Comparison of ENCODE assay signal across 9 cellular contexts in genomic region chr17:7717756-7718350, GRCh38. TPM values are rescaled to one million over a fixed set of nuclear protein-coding genes. Genes with fewer than 3 reads are reported as not detected.
DNase-seq lines count a peak whose midpoint lies in the region; ATAC-seq and TF ChIP-seq lines count a peak whose summit lies in the region.
"Had no signal": no experiment of that assay in that cellular context is flagged by ENCODE, and none has a peak within 500 bp of the region (broad histone marks: within the 10 kb centered on the region; RNA-seq: fewer than 3 reads in every experiment).

No MANE protein-coding gene starts in this region.

- no peak overlapping the region for H3K27ac Mint-ChIP-seq in Caco-2 (ENCODE audit: unreplicated experiment)

- H3K4me3 ChIP-seq in Caco-2 (ENCODE audit: low read depth, low read length) (peak overlapping the region; percentile 55), mucosa of rectum (ENCODE audit: low read length in 2 of 2) (peak overlapping the region; percentile 64), aorta (ENCODE audit: low read length in 2 of 2) (peak overlapping the region; percentile 15 to 49)

- peak overlapping the region in 1 of 2 donors; percentile 62 for H3K9ac ChIP-seq in mucosa of rectum (ENCODE audit: low read depth in 1 of 2, low read length in 2 of 2)

- peak overlapping the region; percentile 85 for H3K4me3 Mint-ChIP-seq in Caco-2 (ENCODE audit: unreplicated experiment)

- no peak overlapping the region for H3K27ac ChIP-seq in mucosa of rectum (ENCODE audit: low read depth in 2 of 2, low read length in 2 of 2)
- no peak overlapping the region for H3K27ac ChIP-seq in aorta (ENCODE audit: low read depth in 1 of 2, low read length in 2 of 2)

- H3K27me3 ChIP-seq in Caco-2 (replicated peaks; ENCODE audit: control insufficient read depth, insufficient read depth, low read length) (no peaks in the 10 kb centered on the region), mucosa of rectum (ENCODE audit: control insufficient read depth in 2 of 2, insufficient read depth in 2 of 2, low read length in 2 of 2) (peaks cover 30 to 37% of the 10 kb centered on the region in 2 donors), aorta (ENCODE audit: control insufficient read depth in 1 of 2, insufficient read depth in 2 of 2, low read length in 1 of 2) (no peaks in the 10 kb centered on the region)

- no peak for TF ChIP-seq CTCF in Caco-2 (IDR thresholded peaks at IDR 0.05; ENCODE audit: insufficient read depth in 1 of 2, low read depth in 1 of 2, low read length in 1 of 2, severe bottlenecking in 1 of 2, unreplicated experiment in 1 of 2)

- H3K9me3 Mint-ChIP-seq in Caco-2 (ENCODE audit: unreplicated experiment) = no peaks in the 10 kb centered on the region

- ATAC-seq in aorta (ENCODE audit: low FRiP score) (no peak), HG02610 (IDR thresholded peaks at IDR 0.05; ENCODE audit: unreplicated experiment) (no peak), GM18870 (IDR thresholded peaks at IDR 0.05; ENCODE audit: unreplicated experiment) (no peak), HG03135 (IDR thresholded peaks at IDR 0.05; ENCODE audit: unreplicated experiment) (no peak)

- intact Hi-C loops in Caco-2 (cut with micrococcal nuclease; ENCODE audit: unreplicated experiment) = no loop called here
- intact Hi-C loops in aorta (cut with DNase I) = no loop called here

- POLR2A ChIA-PET in Caco-2 (lab: Charles Lee) = no interaction called here

- 4 to 6% methylated on average over 16 of the region's 16 CpGs for WGBS in aorta, 2 donors

- H3K27me3 Mint-ChIP-seq in Caco-2 (ENCODE audit: insufficient read depth, unreplicated experiment) = peaks cover 11% of the 10 kb centered on the region

- no TSS peak for BruUV-seq in Caco-2 (replicated peaks; lab: Mats Ljungman, UMichigan)

- H3K36me3 Mint-ChIP-seq in Caco-2 (ENCODE audit: insufficient read depth, unreplicated experiment) = no peaks in the 10 kb centered on the region

- CTCF ChIA-PET in Caco-2 (lab: Charles Lee) = interaction anchor here (1.4 to 3.0 kb wide), 3 partner anchors 12 to 314 kb away, joined by 7 to 24 read pairs (median 11); partner anchors contain the start of genes EFNB3 and TMEM256

- H3K36me3 ChIP-seq in Caco-2 (ENCODE audit: control insufficient read depth, insufficient read depth, low read length) (no peaks in the 10 kb centered on the region), mucosa of rectum (ENCODE audit: control insufficient read depth in 2 of 2, insufficient read depth in 2 of 2, low read length in 2 of 2) (no peaks in the 10 kb centered on the region), aorta (ENCODE audit: control insufficient read depth in 1 of 2, insufficient read depth in 2 of 2, low read length in 1 of 2) (no peaks in the 10 kb centered on the region)

- no peaks in the 10 kb centered on the region for H3K4me1 ChIP-seq in Caco-2
- peaks cover 9 to 15% of the 10 kb centered on the region in 2 donors for H3K4me1 ChIP-seq in mucosa of rectum (ENCODE audit: control insufficient read depth in 2 of 2, insufficient read depth in 2 of 2, low read length in 2 of 2)
- peaks cover 0 to 5% of the 10 kb centered on the region in 2 donors for H3K4me1 ChIP-seq in aorta (ENCODE audit: control insufficient read depth in 1 of 2, insufficient read depth in 2 of 2, low read length in 2 of 2)

- no peaks in the 10 kb centered on the region for H3K4me1 Mint-ChIP-seq in Caco-2 (ENCODE audit: low read depth, unreplicated experiment)

- no peak for DNase-seq in Caco-2
- DNase-seq in NCI-H1694 (lab: John Stamatoyannopoulos, UW) = peak; percentile 54
- DNase-seq in central memory CD4-positive, alpha-beta T cell = peak; percentile 29
- DNase-seq in aorta = peak in 1 of 2 donors; percentile 56

- H3K9me3 ChIP-seq in Caco-2 (no peaks in the 10 kb centered on the region), mucosa of rectum (ENCODE audit: control insufficient read depth in 2 of 2, low read length in 2 of 2) (no peaks in the 10 kb centered on the region), aorta (ENCODE audit: control insufficient read depth, low read length) (no peaks in the 10 kb centered on the region)

RNA-seq across cellular contexts. Expression of gene DNAH2, which starts 0.3 kb away (rescaled TPM):
- total RNA-seq in Caco-2 (2022) (1.9 and 2.8 TPM in 2 replicates), aorta (1 to 10 TPM in 1 of 2 donors, under 1 TPM in 1; 0.16 to 1.6 TPM)
- under 1 TPM in 1 of 2 donors, not detected in 1; 0.08 TPM for polyA plus RNA-seq in aorta

RNA-seq across cellular contexts. Expression of gene EFNB3, which starts 12.9 kb away (rescaled TPM):
- total RNA-seq in Caco-2 (2022) (4.1 and 5.1 TPM in 2 replicates), aorta (under 1 TPM; 0.19 to 0.84 TPM)
- under 1 TPM in 1 of 2 donors, not detected in 1; 0.15 TPM for polyA plus RNA-seq in aorta
- total RNA-seq: mononuclear cell had no signal

RNA-seq across cellular contexts. Expression of gene WRAP53, which starts 29.6 kb away (rescaled TPM):
- 13.6 and 15.2 TPM in 2 replicates for total RNA-seq in Caco-2 (2022)
- total RNA-seq in aorta = 1 to 10 TPM; 3.6 to 4.8 TPM
- 1 to 10 TPM; 4.8 to 7.3 TPM for polyA plus RNA-seq in aorta

RNA-seq across cellular contexts. Expression of gene TP53, which starts 30.6 kb away (rescaled TPM):
- 9.2 and 11.1 TPM in 2 replicates for total RNA-seq in Caco-2 (2022)
- 10 to 100 TPM; 26.8 to 45.3 TPM for total RNA-seq in aorta
- 10 to 100 TPM in 1 of 2 donors, 1 to 10 TPM in 1; 9.5 to 10.2 TPM for polyA plus RNA-seq in aorta

Comparison
In these comparisons a context has a peak if more than half of its experiments do, and no peak if none do; other contexts are left out.
1. DNase-seq: peak in NCI-H1694 (single experiment) and central memory CD4-positive, alpha-beta T cell (single experiment); none in Caco-2 (0 of 2).
2. Peak in every context shown above with its lines, with median percentiles within 50 percentile points of each other: H3K4me3 ChIP-seq.